8 cellular contexts compared by ENCODE assay signal in genomic region chr17:27609606-27610303, GRCh38. TPM values are rescaled to one million over a fixed set of nuclear protein-coding genes. Genes with fewer than 3 reads are reported as not detected.
DNase-seq lines count a peak whose midpoint lies in the region; ATAC-seq and TF ChIP-seq lines count a peak whose summit lies in the region.

No MANE protein-coding gene starts in this region.

- no peaks in the 10 kb centered on the region for H3K27me3 Mint-ChIP-seq in natural killer cell (ENCODE audit: low read depth in 2 of 2)

- no peaks in the 10 kb centered on the region for H3K9me3 Mint-ChIP-seq in natural killer cell

- intact Hi-C loops in left colon (cut with DNase I, micrococcal nuclease): loop anchor here (5.0 to 10.0 kb wide), 3 partner anchors 38 to 375 kb away; no protein-coding TSS in a partner anchor
- intact Hi-C loops in natural killer cell (cut with micrococcal nuclease): loop anchor here (10.0 kb wide), 1 partner anchor 125 kb away; no protein-coding TSS in a partner anchor

- no peaks in the 10 kb centered on the region for H3K79me2 ChIP-seq in Karpas-422 (ENCODE audit: low read length)

- H3K4me1 Mint-ChIP-seq in natural killer cell: no peaks in the 10 kb centered on the region

- H3K4me3 Mint-ChIP-seq in natural killer cell: no peak overlapping the region

- ATAC-seq in left colon: peak; percentile 75
- ATAC-seq in natural killer cell: no peak
- ATAC-seq in HG03520 (IDR thresholded peaks at IDR 0.05; ENCODE audit: unreplicated experiment): no peak

- H2AFZ ChIP-seq in Karpas-422 (ENCODE audit: low read length): no peak overlapping the region

- no peak overlapping the region for H3K4me2 ChIP-seq in Karpas-422 (ENCODE audit: low read depth, low read length, poor library complexity, severe bottlenecking)

- H3K27me3 ChIP-seq in Karpas-422 (ENCODE audit: low read length): no peaks in the 10 kb centered on the region

- DNase-seq in EH (ENCODE audit: low read depth) (peak; percentile 54), Karpas-422 (peak; percentile 74), astrocyte of the hippocampus (ENCODE audit: low read depth, low spot score) (peak; percentile 59), left colon (peak; percentile 53 to 67), GOT3 (lab: John Stamatoyannopoulos, UW) (no peak), natural killer cell (no peak), NCI-H748 treated with DMSO at 0.1 percent for 48 hours (lab: John Stamatoyannopoulos, UW) (no peak)

- H3K27ac Mint-ChIP-seq in natural killer cell: no peak overlapping the region

- H3K9ac ChIP-seq in Karpas-422 (ENCODE audit: low read length): no peak overlapping the region

- no peaks in the 10 kb centered on the region for H3K36me3 ChIP-seq in Karpas-422 (ENCODE audit: insufficient read depth, low read length)

- H3K27ac ChIP-seq in Karpas-422 (ENCODE audit: low read length): no peak overlapping the region

- no peaks in the 10 kb centered on the region for H3K9me3 ChIP-seq in Karpas-422 (ENCODE audit: low read length)

- no peak overlapping the region for H3K4me3 ChIP-seq in Karpas-422 (ENCODE audit: low read length)

- no peaks in the 10 kb centered on the region for H3K36me3 Mint-ChIP-seq in natural killer cell

- TF ChIP-seq CTCF in natural killer cell (IDR thresholded peaks at IDR 0.05): no peak

- H3K9me2 ChIP-seq in Karpas-422 (replicated peaks; ENCODE audit: insufficient read depth, low read length): no peaks in the 10 kb centered on the region

- H3K4me1 ChIP-seq in Karpas-422 (ENCODE audit: low read length): no peaks in the 10 kb centered on the region

- peaks cover 8% of the 10 kb centered on the region; the same call in 1 of the 2 replicates for H4K20me1 ChIP-seq in Karpas-422 (ENCODE audit: insufficient read depth, low read depth, low read length)

RNA-seq across cellular contexts. Expression of gene LGALS9, which starts 21.2 kb away (rescaled TPM):
- 3.6 and 5.4 TPM in 2 replicates for total RNA-seq in Karpas-422 (2014; rRNA removed; shearing (Covaris generic); ENCODE audit: low replicate concordance)
- total RNA-seq in left colon: 100 to 1,000 TPM; 230 to 514 TPM
- 100 to 1,000 TPM in 2 of 3 donors, 10 to 100 TPM in 1; 83.4 to 142 (median 102) TPM for total RNA-seq in natural killer cell

Comparison
In these comparisons a context has a peak if more than half of its experiments do, and no peak if none do; other contexts are left out.
1. DNase-seq: peak in EH (single experiment), Karpas-422 (single experiment), astrocyte of the hippocampus (single experiment) and left colon (2 of 2); none in GOT3 (single experiment), natural killer cell (single experiment) and NCI-H748 treated with DMSO at 0.1 percent for 48 hours (single experiment).
2. RNA of gene LGALS9, which starts 21.2 kb away (total RNA-seq): 230 to 514 TPM in left colon and 83.4 to 142 TPM in natural killer cell; 3.6 to 5.4 TPM in Karpas-422; every median in the first group is over 10 times any median in the second.